In the genomic region with DNA sequence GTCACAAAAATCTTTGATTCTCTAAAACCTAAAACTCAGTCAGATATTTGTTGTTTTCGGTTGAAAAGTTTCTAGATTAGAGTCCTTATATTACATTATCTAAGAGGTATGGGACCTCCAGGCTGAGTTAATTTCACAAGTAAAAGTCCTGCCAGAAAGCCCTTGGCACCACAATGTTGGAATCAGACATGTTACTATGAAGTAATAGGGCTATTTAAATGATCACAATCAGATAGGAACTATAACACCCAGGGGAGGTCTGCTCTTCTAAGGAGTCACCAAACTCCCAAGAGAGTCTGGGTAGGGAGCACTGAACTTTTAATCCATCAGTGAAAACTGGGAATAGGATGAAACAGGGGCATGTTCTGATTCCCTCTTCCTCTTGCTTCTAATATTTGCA, we compare ENCODE assay signal across 15 cellular contexts. TPM values are rescaled to one million over a fixed set of nuclear protein-coding genes. Genes with fewer than 3 reads are reported as not detected.
DNase-seq lines count a peak whose midpoint lies in the region; ATAC-seq and TF ChIP-seq lines count a peak whose summit lies in the region.
"Had no signal": no experiment of that assay in that cellular context is flagged by ENCODE, and none has a peak within 500 bp of the region (broad histone marks: within the 10 kb centered on the region; RNA-seq: fewer than 3 reads in every experiment).

No MANE protein-coding gene starts in this region.

- intact Hi-C loops in sigmoid colon (cut with DNase I): no loop called here

- ATAC-seq in activated T-cell treated with anti-CD3 and anti-CD28 coated beads, Interleukin-2, amount 50 U/mL, for 72 hours (replicated peaks in 1 of 2): no peak
- ATAC-seq in GM21619 (IDR thresholded peaks at IDR 0.05; ENCODE audit: unreplicated experiment): no peak
- no peak for ATAC-seq in HG02610 (IDR thresholded peaks at IDR 0.05; ENCODE audit: unreplicated experiment)
- no peak for ATAC-seq in GM18861 (IDR thresholded peaks at IDR 0.05; ENCODE audit: unreplicated experiment)
- ATAC-seq: HCT116 had no signal

- DNase-seq in activated T-cell treated with anti-CD3 and anti-CD28 coated beads, Interleukin-2, amount 50 U/mL, for 72 hours: no peak
- DNase-seq in activated T-cell treated with anti-CD3 and anti-CD28 coated beads, Interleukin-2, amount 50 U/mL, for 48 hours: no peak
- DNase-seq in fibroblast of the aortic adventitia (ENCODE audit: low read depth) (peak; percentile 38), sigmoid colon (peak; percentile 39)
- DNase-seq: 8988T; AML-193; Caco-2; CD8-positive, alpha-beta memory T cell; DMS53; GF-D8 had no signal

- H3K27me3 Mint-ChIP-seq in activated T-cell treated with anti-CD3 and anti-CD28 coated beads, Interleukin-2, amount 50 U/mL, for 72 hours (ENCODE audit: low read depth): no peaks in the 10 kb centered on the region
- H3K27me3 Mint-ChIP-seq: CD8-positive, alpha-beta memory T cell had no signal

- no peak for TF ChIP-seq EP300 in sigmoid colon (IDR thresholded peaks at IDR 0.05)

- H3K27ac Mint-ChIP-seq in activated T-cell treated with anti-CD3 and anti-CD28 coated beads, Interleukin-2, amount 50 U/mL, for 72 hours: peak overlapping the region; percentile 7

- H3K9me3 Mint-ChIP-seq in activated T-cell treated with anti-CD3 and anti-CD28 coated beads, Interleukin-2, amount 50 U/mL, for 72 hours: peaks cover 0 to 13% of the 10 kb centered on the region in 2 donors

- H3K36me3 ChIP-seq in sigmoid colon: no peaks in the 10 kb centered on the region
- H3K36me3 ChIP-seq: BLaER1 had no signal

- peaks cover 6 to 14% of the 10 kb centered on the region in 2 donors for H3K36me3 Mint-ChIP-seq in activated T-cell treated with anti-CD3 and anti-CD28 coated beads, Interleukin-2, amount 50 U/mL, for 72 hours (ENCODE audit: insufficient read depth in 2 of 2)

- H3K27ac ChIP-seq in sigmoid colon: no peak overlapping the region
- H3K27ac ChIP-seq: BLaER1 had no signal

- H3K4me3 ChIP-seq in fibroblast of the aortic adventitia (ENCODE audit: low read depth, low read length): no peak overlapping the region
- no peak overlapping the region for H3K4me3 ChIP-seq in sigmoid colon
- H3K4me3 ChIP-seq: BLaER1 had no signal

- peaks cover 37% of the 10 kb centered on the region for H3K4me1 Mint-ChIP-seq in activated T-cell treated with anti-CD3 and anti-CD28 coated beads, Interleukin-2, amount 50 U/mL, for 72 hours (ENCODE audit: low read depth)

- WGBS in sigmoid colon, 2 donors: 89 to 94% methylated on average over 1 of the region's 1 CpG

- H3K4me3 Mint-ChIP-seq in activated T-cell treated with anti-CD3 and anti-CD28 coated beads, Interleukin-2, amount 50 U/mL, for 72 hours: no peak overlapping the region
- H3K4me3 Mint-ChIP-seq: CD8-positive, alpha-beta memory T cell had no signal

- no peaks in the 10 kb centered on the region for H3K27me3 ChIP-seq in sigmoid colon
- H3K27me3 ChIP-seq: BLaER1 had no signal

- H3K9me3 ChIP-seq in sigmoid colon: peaks cover 0 to 9% (median 0%) of the 10 kb centered on the region in 4 donors

- H3K4me1 ChIP-seq in sigmoid colon: no peaks in the 10 kb centered on the region
- H3K4me1 ChIP-seq: Caco-2 had no signal

- no peak for TF ChIP-seq CTCF in fibroblast of the aortic adventitia (IDR thresholded peaks at IDR 0.05; ENCODE audit: insufficient read depth, low read length)
- TF ChIP-seq CTCF in sigmoid colon (IDR thresholded peaks at IDR 0.05): no peak

- no peak for TF ChIP-seq POLR2A in sigmoid colon (IDR thresholded peaks at IDR 0.05)

RNA-seq across cellular contexts. Expression of a gene that starts 54.2 kb away (rescaled TPM):
- 10 to 100 TPM; 61.0 to 85.8 TPM for total RNA-seq in activated T-cell treated with anti-CD3 and anti-CD28 coated beads, Interleukin-2, amount 50 U/mL, for 72 hours
- total RNA-seq in fibroblast of the aortic adventitia (ENCODE audit: low replicate concordance): 78.1 and 84.9 TPM in 2 replicates
- total RNA-seq in sigmoid colon: 10 to 100 TPM; 18.9 to 28.5 (median 22.3) TPM
- 10 to 100 TPM; 63.2 to 78.8 (median 78.1) TPM for polyA plus RNA-seq in sigmoid colon

Comparison
In these comparisons a context has a peak if more than half of its experiments do, and no peak if none do; other contexts are left out.
1. DNase-seq: peak in fibroblast of the aortic adventitia (single experiment) and sigmoid colon (single experiment); none in activated T-cell treated with anti-CD3 and anti-CD28 coated beads, Interleukin-2, amount 50 U/mL, for 72 hours (0 of 2) and activated T-cell treated with anti-CD3 and anti-CD28 coated beads, Interleukin-2, amount 50 U/mL, for 48 hours (0 of 2).